In genomic region chr4:74670583-74670982, GRCh38 we compare ENCODE assay signal across 10 cellular contexts.
"Had no signal": no experiment of that assay in that cellular context is flagged by ENCODE, and none has a peak within 500 bp of the region (broad histone marks: within the 10 kb centered on the region; RNA-seq: fewer than 3 reads in every experiment).

No MANE protein-coding gene starts in this region.

- H3K36me3 Mint-ChIP-seq: activated naive CD4-positive, alpha-beta T cell treated with anti-CD3 and anti-CD28 coated beads, Interleukin-2, amount 50 U/mL, for 24 hours; stimulated activated naive B cell treated with anti-CD40 and anti-IgM and Interleukin-4, amounts not matched to agents 10 μg/mL and 1 μg/mL and 100 μg/mL, for 72 hours had no signal

- DNase-seq: activated effector memory CD4-positive, alpha-beta T cell treated with Interleukin-2 at 50 U/mL for 16 hours; hippocampal formation; sigmoid colon; spleen; upper lobe of right lung had no signal

- H3K4me3 ChIP-seq: ascending aorta, esophagus squamous epithelium, sigmoid colon, spleen, upper lobe of right lung had no signal

- H3K9me3 Mint-ChIP-seq: activated naive CD4-positive, alpha-beta T cell treated with anti-CD3 and anti-CD28 coated beads, Interleukin-2, amount 50 U/mL, for 24 hours; nephron progenitor cell; stimulated activated naive B cell treated with anti-CD40 and anti-IgM and Interleukin-4, amounts not matched to agents 10 μg/mL and 1 μg/mL and 100 μg/mL, for 72 hours had no signal

- H3K4me1 Mint-ChIP-seq: nephron progenitor cell had no signal

- H3K27ac ChIP-seq: ascending aorta, esophagus squamous epithelium, sigmoid colon, spleen, upper lobe of right lung had no signal

- H3K4me3 Mint-ChIP-seq: activated naive CD4-positive, alpha-beta T cell treated with anti-CD3 and anti-CD28 coated beads, Interleukin-2, amount 50 U/mL, for 24 hours; nephron progenitor cell; stimulated activated naive B cell treated with anti-CD40 and anti-IgM and Interleukin-4, amounts not matched to agents 10 μg/mL and 1 μg/mL and 100 μg/mL, for 72 hours had no signal

- H3K4me1 ChIP-seq: ascending aorta, upper lobe of right lung had no signal

- H3K27me3 ChIP-seq: ascending aorta, esophagus squamous epithelium, sigmoid colon, spleen, upper lobe of right lung had no signal

- H3K36me3 ChIP-seq: ascending aorta, esophagus squamous epithelium, sigmoid colon, spleen, upper lobe of right lung had no signal

- H3K9me3 ChIP-seq: ascending aorta, esophagus squamous epithelium, sigmoid colon, spleen, upper lobe of right lung had no signal

- H3K27ac Mint-ChIP-seq: activated naive CD4-positive, alpha-beta T cell treated with anti-CD3 and anti-CD28 coated beads, Interleukin-2, amount 50 U/mL, for 24 hours; nephron progenitor cell; stimulated activated naive B cell treated with anti-CD40 and anti-IgM and Interleukin-4, amounts not matched to agents 10 μg/mL and 1 μg/mL and 100 μg/mL, for 72 hours had no signal
